Comparison of ENCODE assay signal across 11 cellular contexts in genomic region chr7:2838873-2839578, GRCh38. TPM values are rescaled to one million over a fixed set of nuclear protein-coding genes. Genes with fewer than 3 reads are reported as not detected.
DNase-seq lines count a peak whose midpoint lies in the region; ATAC-seq and TF ChIP-seq lines count a peak whose summit lies in the region.
"Had no signal": no experiment of that assay in that cellular context is flagged by ENCODE, and none has a peak within 500 bp of the region (broad histone marks: within the 10 kb centered on the region; RNA-seq: fewer than 3 reads in every experiment).

No MANE protein-coding gene starts in this region.

- DNase-seq in T-helper 1 cell (no peak), Peyer's patch (peak in 2 of 3 donors; percentile 67 to 69), NCI-H1105 treated with DMSO at 0.1 percent for 48 hours (lab: John Stamatoyannopoulos, UW) (no peak), DMS153 (lab: John Stamatoyannopoulos, UW) (no peak), left ventricle myocardium superior (no peak)
- DNase-seq: T-helper 9 cell had no signal

- no peak for TF ChIP-seq CTCF in Peyer's patch (IDR thresholded peaks at IDR 0.05)

- peaks cover 49% of the 10 kb centered on the region for H3K4me1 Mint-ChIP-seq in T-helper 1 cell treated with Interleukin-12 subunit alpha and Interleukin-12 subunit beta and Interleukin-4 antibody, amounts not matched to agents 30 μg/mL and 1 μg/mL, for 36 hours (ENCODE audit: low read depth)
- peaks cover 86% of the 10 kb centered on the region for H3K4me1 Mint-ChIP-seq in stimulated activated memory B cell treated with anti-CD40 and anti-IgM and Interleukin-4, amounts not matched to agents 10 μg/mL and 1 μg/mL and 100 μg/mL, for 72 hours

- no peak for TF ChIP-seq POLR2A in Peyer's patch (IDR thresholded peaks at IDR 0.05)

- no peak overlapping the region for H3K4me3 Mint-ChIP-seq in T-helper 1 cell treated with Interleukin-12 subunit alpha and Interleukin-12 subunit beta and Interleukin-4 antibody, amounts not matched to agents 30 μg/mL and 1 μg/mL, for 36 hours
- peak overlapping the region; percentile 45 for H3K4me3 Mint-ChIP-seq in stimulated activated memory B cell treated with anti-CD40 and anti-IgM and Interleukin-4, amounts not matched to agents 10 μg/mL and 1 μg/mL and 100 μg/mL, for 72 hours
- H3K4me3 Mint-ChIP-seq: natural killer cell treated with Interleukin-12 subunit alpha and Interleukin-12 subunit beta and Interleukin-15 and Interleukin-18, amount 100 ng/mL, for 72 hours had no signal

- peak overlapping the region; percentile 10 for H3K27ac Mint-ChIP-seq in T-helper 1 cell treated with Interleukin-12 subunit alpha and Interleukin-12 subunit beta and Interleukin-4 antibody, amounts not matched to agents 30 μg/mL and 1 μg/mL, for 36 hours
- peak overlapping the region; percentile 86 for H3K27ac Mint-ChIP-seq in stimulated activated memory B cell treated with anti-CD40 and anti-IgM and Interleukin-4, amounts not matched to agents 10 μg/mL and 1 μg/mL and 100 μg/mL, for 72 hours
- H3K27ac Mint-ChIP-seq: natural killer cell treated with Interleukin-12 subunit alpha and Interleukin-12 subunit beta and Interleukin-15 and Interleukin-18, amount 100 ng/mL, for 72 hours had no signal

- no peaks in the 10 kb centered on the region for H3K27me3 Mint-ChIP-seq in T-helper 1 cell treated with Interleukin-12 subunit alpha and Interleukin-12 subunit beta and Interleukin-4 antibody, amounts not matched to agents 30 μg/mL and 1 μg/mL, for 36 hours (ENCODE audit: low read depth)
- H3K27me3 Mint-ChIP-seq in stimulated activated memory B cell treated with anti-CD40 and anti-IgM and Interleukin-4, amounts not matched to agents 10 μg/mL and 1 μg/mL and 100 μg/mL, for 72 hours: no peaks in the 10 kb centered on the region
- H3K27me3 Mint-ChIP-seq: natural killer cell treated with Interleukin-12 subunit alpha and Interleukin-12 subunit beta and Interleukin-15 and Interleukin-18, amount 100 ng/mL, for 72 hours had no signal

- no peaks in the 10 kb centered on the region for H3K9me3 ChIP-seq in Peyer's patch

- intact Hi-C loops in left ventricle myocardium superior (cut with micrococcal nuclease): no loop called here

- H3K4me3 ChIP-seq in Peyer's patch: no peak overlapping the region
- H3K4me3 ChIP-seq: coronary artery had no signal

- H3K9me3 Mint-ChIP-seq in T-helper 1 cell treated with Interleukin-12 subunit alpha and Interleukin-12 subunit beta and Interleukin-4 antibody, amounts not matched to agents 30 μg/mL and 1 μg/mL, for 36 hours: no peaks in the 10 kb centered on the region
- no peaks in the 10 kb centered on the region for H3K9me3 Mint-ChIP-seq in stimulated activated memory B cell treated with anti-CD40 and anti-IgM and Interleukin-4, amounts not matched to agents 10 μg/mL and 1 μg/mL and 100 μg/mL, for 72 hours
- H3K9me3 Mint-ChIP-seq: natural killer cell treated with Interleukin-12 subunit alpha and Interleukin-12 subunit beta and Interleukin-15 and Interleukin-18, amount 100 ng/mL, for 72 hours had no signal

- ATAC-seq in HG02759 (IDR thresholded peaks at IDR 0.05; ENCODE audit: unreplicated experiment): peak; percentile 58
- ATAC-seq in stimulated activated memory B cell treated with anti-CD40 and anti-IgM and Interleukin-4, amounts not matched to agents 10 μg/mL and 1 μg/mL and 100 μg/mL, for 72 hours: peak; percentile 91
- no peak for ATAC-seq in left ventricle myocardium superior
- ATAC-seq: natural killer cell treated with Interleukin-12 subunit alpha and Interleukin-12 subunit beta and Interleukin-15 and Interleukin-18, amount 100 ng/mL, for 72 hours had no signal

- no peaks in the 10 kb centered on the region for H3K27me3 ChIP-seq in Peyer's patch

- H3K27ac ChIP-seq in Peyer's patch: peak overlapping the region in 2 of 4 donors; percentile 72 to 75
- H3K27ac ChIP-seq: coronary artery had no signal

- H3K36me3 ChIP-seq in Peyer's patch: peaks cover 0 to 5% (median 0%) of the 10 kb centered on the region in 3 donors

- peaks cover 37% of the 10 kb centered on the region for H3K36me3 Mint-ChIP-seq in T-helper 1 cell treated with Interleukin-12 subunit alpha and Interleukin-12 subunit beta and Interleukin-4 antibody, amounts not matched to agents 30 μg/mL and 1 μg/mL, for 36 hours (ENCODE audit: low read depth)
- H3K36me3 Mint-ChIP-seq in stimulated activated memory B cell treated with anti-CD40 and anti-IgM and Interleukin-4, amounts not matched to agents 10 μg/mL and 1 μg/mL and 100 μg/mL, for 72 hours: peaks cover 71% of the 10 kb centered on the region

- peaks cover 0 to 31% (median 12%) of the 10 kb centered on the region in 4 donors for H3K4me1 ChIP-seq in Peyer's patch

RNA-seq across cellular contexts. Expression of gene GNA12, which starts 5.1 kb away (rescaled TPM):
- total RNA-seq in Peyer's patch (10 to 100 TPM; 11.0 to 68.5 (median 20.4) TPM), left ventricle myocardium superior (40.4 TPM)

Comparison
In these comparisons a context has a peak if more than half of its experiments do, and no peak if none do; other contexts are left out.
1. DNase-seq: peak in Peyer's patch (2 of 3); none in T-helper 1 cell (0 of 5), NCI-H1105 treated with DMSO at 0.1 percent for 48 hours (single experiment), DMS153 (single experiment) and left ventricle myocardium superior (single experiment).